In the genomic region with DNA sequence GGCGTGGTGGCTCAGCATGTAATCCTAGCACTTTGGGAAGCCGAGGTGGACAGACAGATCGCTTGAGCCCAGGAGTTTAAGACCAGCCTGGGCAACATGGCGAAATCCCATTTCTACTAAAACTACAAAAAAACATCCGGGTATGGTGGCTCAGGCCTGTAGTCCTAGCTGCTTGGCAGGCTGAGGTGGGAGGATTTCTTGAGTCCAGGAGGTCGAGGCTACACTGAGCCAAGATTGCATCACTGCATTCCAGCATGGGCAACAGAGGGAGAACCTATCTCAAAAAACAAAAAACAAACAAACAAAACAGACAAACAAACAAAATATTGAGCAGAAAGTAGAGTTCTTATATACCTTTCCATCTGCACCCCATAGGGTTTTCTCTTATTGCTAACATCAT, we compare ENCODE assay signal across 28 cellular contexts. TPM values are rescaled to one million over a fixed set of nuclear protein-coding genes. Genes with fewer than 3 reads are reported as not detected.
"Had no signal": no experiment of that assay in that cellular context is flagged by ENCODE, and none has a peak within 500 bp of the region (broad histone marks: within the 10 kb centered on the region; RNA-seq: fewer than 3 reads in every experiment).

No MANE protein-coding gene starts in this region.

- H3K36me3 ChIP-seq: brain microvascular endothelial cell, esophagus muscularis mucosa, gastrocnemius medialis, heart left ventricle had no signal

- FAIRE-seq: astrocyte, bronchial epithelial cell had no signal

- H3K4me1 ChIP-seq: esophagus muscularis mucosa, foreskin keratinocyte, gastrocnemius medialis, heart left ventricle had no signal

- DNase-seq: activated CD4-positive, alpha-beta T cell treated with anti-CD3 and anti-CD28 coated beads for 1 hour; activated CD4-positive, alpha-beta T cell treated with anti-CD3 and anti-CD28 coated beads for 4 hours; activated CD4-positive, alpha-beta T cell treated with anti-CD3 and anti-CD28 coated beads, Interleukin-2, amount 50 U/mL, for 1 hour; activated CD4-positive, alpha-beta T cell treated with anti-CD3 and anti-CD28 coated beads, Interleukin-2, amount 50 U/mL, for 48 hours; activated CD8-positive, alpha-beta memory T cell treated with anti-CD3 and anti-CD28 coated beads for 24 hours; activated CD8-positive, alpha-beta T cell treated with anti-CD3 and anti-CD28 coated beads for 36 hours; activated effector memory CD4-positive, alpha-beta T cell treated with Interleukin-2 at 50 U/mL for 16 hours; activated gamma-delta T cell treated with Interleukin-2 at 50 U/mL for 16 hours; activated naive CD4-positive, alpha-beta T cell treated with anti-CD3 and anti-CD28 coated beads, Interleukin-2, amount 50 U/mL, for 16 hours; activated naive CD4-positive, alpha-beta T cell treated with Interleukin-2 at 50 U/mL for 16 hours; activated T-cell treated with anti-CD3 and anti-CD28 coated beads, Interleukin-2, amount 50 U/mL, for 4 hours; amniotic stem cell; anterior cingulate cortex; brain microvascular endothelial cell; dorsolateral prefrontal cortex; effector memory CD8-positive, alpha-beta T cell; erythroblast; foreskin keratinocyte; gastrocnemius medialis; glutamatergic neuron; heart left ventricle; T-helper 2 cell had no signal

- H3K27ac ChIP-seq: brain microvascular endothelial cell, coronary artery, dorsolateral prefrontal cortex, esophagus muscularis mucosa, foreskin keratinocyte, gastrocnemius medialis, heart left ventricle had no signal

- H3K4me3 ChIP-seq: coronary artery, dorsolateral prefrontal cortex, esophagus muscularis mucosa, gastrocnemius medialis, heart left ventricle had no signal

- H3K9me3 ChIP-seq: esophagus muscularis mucosa, gastrocnemius medialis, heart left ventricle had no signal

- H3K27me3 ChIP-seq: brain microvascular endothelial cell, dorsolateral prefrontal cortex, foreskin keratinocyte, gastrocnemius medialis had no signal

- ATAC-seq: activated CD8-positive, alpha-beta T cell treated with anti-CD3 and anti-CD28 coated beads for 36 hours; activated T-cell treated with anti-CD3 and anti-CD28 coated beads, Interleukin-2, amount 50 U/mL, for 4 hours; activated T-helper 17 cell treated with anti-CD3 and anti-CD28 coated beads, Interleukin-2, amount 50 U/mL, for 72 hours; effector memory CD8-positive, alpha-beta T cell; foreskin keratinocyte; gastrocnemius medialis; heart left ventricle had no signal

RNA-seq across cellular contexts. Expression of a gene that starts 9.0 kb away (rescaled TPM):
- total RNA-seq: activated CD8-positive, alpha-beta T cell treated with anti-CD3 and anti-CD28 coated beads for 36 hours; activated T-cell treated with anti-CD3 and anti-CD28 coated beads, Interleukin-2, amount 50 U/mL, for 4 hours; activated T-helper 17 cell treated with anti-CD3 and anti-CD28 coated beads, Interleukin-2, amount 50 U/mL, for 72 hours; T-helper 1 cell treated with Interleukin-12 subunit alpha and Interleukin-12 subunit beta and Interleukin-4 antibody, amounts not matched to agents 30 ng/mL and 1 ng/mL, for 36 hours had no signal

RNA-seq across cellular contexts. Expression of a gene that starts 16.3 kb away (rescaled TPM):
- total RNA-seq: activated CD8-positive, alpha-beta T cell treated with anti-CD3 and anti-CD28 coated beads for 36 hours had no signal
